ENCODE assay signal across 19 cellular contexts in genomic region chr17:8868092-8868491, GRCh38. TPM values are rescaled to one million over a fixed set of nuclear protein-coding genes. Genes with fewer than 3 reads are reported as not detected.
DNase-seq lines count a peak whose midpoint lies in the region; ATAC-seq and TF ChIP-seq lines count a peak whose summit lies in the region.
"Had no signal": no experiment of that assay in that cellular context is flagged by ENCODE, and none has a peak within 500 bp of the region (broad histone marks: within the 10 kb centered on the region; RNA-seq: fewer than 3 reads in every experiment).

No MANE protein-coding gene starts in this region.

- peak overlapping the region; percentile 18 for H3K4me3 Mint-ChIP-seq in activated T-cell treated with anti-CD3 and anti-CD28 coated beads, Interleukin-2, amount 50 U/mL, for 24 hours
- peak overlapping the region; percentile 90 for H3K4me3 Mint-ChIP-seq in activated T-helper 2 cell treated with anti-CD3 and anti-CD28 coated beads, Interferon-gamma antibody, Interleukin-2, Interleukin-4, amounts not matched to agents 10 μg/mL and 5 μg/mL and 100 μg/mL, durations not matched to agents 14 hours and 24 hours and 36 hours (ENCODE audit: low read depth)
- H3K4me3 Mint-ChIP-seq in natural killer cell: peak overlapping the region; percentile 78

- no peak for DNase-seq in activated T-cell treated with anti-CD3 and anti-CD28 coated beads, Interleukin-2, amount 50 U/mL, for 24 hours
- DNase-seq in activated T-cell treated with anti-CD3 and anti-CD28 coated beads, Interleukin-2, amount 50 U/mL, for 1 hour: no peak
- DNase-seq in GM06990 (ENCODE audit: extremely low read depth, insufficient read length): no peak
- DNase-seq in activated T-helper 2 cell treated with anti-CD3 and anti-CD28 coated beads, Interferon-gamma antibody, Interleukin-2, Interleukin-4, amounts not matched to agents 10 μg/mL and 5 μg/mL and 100 μg/mL, durations not matched to agents 14 hours and 24 hours and 36 hours (ENCODE audit: low spot score): no peak
- no peak for DNase-seq in natural killer cell
- DNase-seq in KG1 (lab: John Stamatoyannopoulos, UW): no peak
- no peak for DNase-seq in NCI-H345 (lab: John Stamatoyannopoulos, UW)
- DNase-seq: COR-L47; heart left ventricle; NCI-H1105 treated with DMSO at 0.1 percent for 48 hours; NCI-H2081 treated with DMSO at 0.1 percent for 48 hours; NK-92 treated with Interleukin-12 subunit alpha and Interleukin-12 subunit beta, amount 100 ng/mL, for 24 hours; occipital lobe; stimulated activated CD4-positive, alpha-beta T cell treated with anti-CD3 and anti-CD28 coated beads, Interleukin-12 subunit alpha, Interleukin-12 subunit beta, amount 100 ng/mL, for 4 hours; thyroid gland had no signal

- H3K36me3 Mint-ChIP-seq in activated T-cell treated with anti-CD3 and anti-CD28 coated beads, Interleukin-2, amount 50 U/mL, for 24 hours (ENCODE audit: low read depth): no peaks in the 10 kb centered on the region
- H3K36me3 Mint-ChIP-seq in activated T-helper 2 cell treated with anti-CD3 and anti-CD28 coated beads, Interferon-gamma antibody, Interleukin-2, Interleukin-4, amounts not matched to agents 10 μg/mL and 5 μg/mL and 100 μg/mL, durations not matched to agents 14 hours and 24 hours and 36 hours (ENCODE audit: low read depth): peaks cover 17% of the 10 kb centered on the region
- H3K36me3 Mint-ChIP-seq in natural killer cell: no peaks in the 10 kb centered on the region

- TF ChIP-seq CTCF in GM06990 (IDR thresholded peaks at IDR 0.05; ENCODE audit: insufficient read depth, low read length, poor library complexity, severe bottlenecking) (no peak), natural killer cell (IDR thresholded peaks at IDR 0.05) (no peak)

- peak overlapping the region; percentile 15 for H3K27ac Mint-ChIP-seq in activated T-cell treated with anti-CD3 and anti-CD28 coated beads, Interleukin-2, amount 50 U/mL, for 24 hours
- peak overlapping the region; percentile 87 for H3K27ac Mint-ChIP-seq in activated T-helper 2 cell treated with anti-CD3 and anti-CD28 coated beads, Interferon-gamma antibody, Interleukin-2, Interleukin-4, amounts not matched to agents 10 μg/mL and 5 μg/mL and 100 μg/mL, durations not matched to agents 14 hours and 24 hours and 36 hours
- peak overlapping the region; percentile 29 to 71 for H3K27ac Mint-ChIP-seq in natural killer cell

- peaks cover 29% of the 10 kb centered on the region for H3K4me1 Mint-ChIP-seq in activated T-cell treated with anti-CD3 and anti-CD28 coated beads, Interleukin-2, amount 50 U/mL, for 24 hours (ENCODE audit: low read depth)
- peaks cover 41% of the 10 kb centered on the region for H3K4me1 Mint-ChIP-seq in activated T-helper 2 cell treated with anti-CD3 and anti-CD28 coated beads, Interferon-gamma antibody, Interleukin-2, Interleukin-4, amounts not matched to agents 10 μg/mL and 5 μg/mL and 100 μg/mL, durations not matched to agents 14 hours and 24 hours and 36 hours (ENCODE audit: low read depth)
- peaks cover 21 to 36% of the 10 kb centered on the region in 2 donors for H3K4me1 Mint-ChIP-seq in natural killer cell

- H3K27me3 Mint-ChIP-seq in activated T-cell treated with anti-CD3 and anti-CD28 coated beads, Interleukin-2, amount 50 U/mL, for 24 hours: no peaks in the 10 kb centered on the region
- no peaks in the 10 kb centered on the region for H3K27me3 Mint-ChIP-seq in activated T-helper 2 cell treated with anti-CD3 and anti-CD28 coated beads, Interferon-gamma antibody, Interleukin-2, Interleukin-4, amounts not matched to agents 10 μg/mL and 5 μg/mL and 100 μg/mL, durations not matched to agents 14 hours and 24 hours and 36 hours (ENCODE audit: low read depth)
- H3K27me3 Mint-ChIP-seq in natural killer cell (ENCODE audit: low read depth in 2 of 2): peaks cover 0 to 3% of the 10 kb centered on the region in 2 donors

- H3K36me3 ChIP-seq in GM06990 (ENCODE audit: control insufficient read depth, insufficient read depth, low read length): peaks cover 5% of the 10 kb centered on the region
- H3K36me3 ChIP-seq: HAP-1, heart left ventricle, thyroid gland had no signal

- intact Hi-C loops in activated T-helper 2 cell treated with anti-CD3 and anti-CD28 coated beads, Interferon-gamma antibody, Interleukin-2, Interleukin-4, amounts not matched to agents 10 μg/mL and 5 μg/mL and 100 μg/mL, durations not matched to agents 14 hours and 24 hours and 36 hours (cut with micrococcal nuclease): loop anchor here (1.0 kb wide), 1 partner anchor 9 kb away; no protein-coding TSS in a partner anchor
- intact Hi-C loops in natural killer cell (cut with micrococcal nuclease): no loop called here

- peak overlapping the region; percentile 66 for H3K4me3 ChIP-seq in GM06990 (replicated peaks; ENCODE audit: low read depth, low read length)
- H3K4me3 ChIP-seq: HAP-1, thyroid gland had no signal

- H3K27me3 ChIP-seq in GM06990 (replicated peaks; ENCODE audit: control insufficient read depth, insufficient read depth, low read length): no peaks in the 10 kb centered on the region
- H3K27me3 ChIP-seq: thyroid gland had no signal

- ATAC-seq in natural killer cell: no peak
- no peak for ATAC-seq in HG03139 (IDR thresholded peaks at IDR 0.05; ENCODE audit: unreplicated experiment)

- H3K9me3 Mint-ChIP-seq in activated T-cell treated with anti-CD3 and anti-CD28 coated beads, Interleukin-2, amount 50 U/mL, for 24 hours: no peaks in the 10 kb centered on the region
- H3K9me3 Mint-ChIP-seq in activated T-helper 2 cell treated with anti-CD3 and anti-CD28 coated beads, Interferon-gamma antibody, Interleukin-2, Interleukin-4, amounts not matched to agents 10 μg/mL and 5 μg/mL and 100 μg/mL, durations not matched to agents 14 hours and 24 hours and 36 hours: no peaks in the 10 kb centered on the region
- no peaks in the 10 kb centered on the region for H3K9me3 Mint-ChIP-seq in natural killer cell

RNA-seq across cellular contexts. Expression of gene PIK3R6, which starts 0.6 kb away (rescaled TPM):
- 9.8 and 10.1 TPM in 2 replicates for total RNA-seq in activated T-helper 2 cell treated with anti-CD3 and anti-CD28 coated beads, Interferon-gamma antibody, Interleukin-2, Interleukin-4, amounts not matched to agents 10 μg/mL and 5 μg/mL and 100 μg/mL, durations not matched to agents 14 hours and 24 hours and 36 hours
- total RNA-seq in natural killer cell: 1 to 10 TPM in 2 of 3 donors, under 1 TPM in 1; 0.84 to 6.3 (median 1.4) TPM
- total RNA-seq: NCI-H460, RPMI7951 had no signal

Comparison
In these comparisons a context has a peak if more than half of its experiments do, and no peak if none do; other contexts are left out.
1. H3K27ac Mint-ChIP-seq: peak in every context shown above with its lines; median percentile 87 in activated T-helper 2 cell treated with anti-CD3 and anti-CD28 coated beads, Interferon-gamma antibody, Interleukin-2, Interleukin-4, amounts not matched to agents 10 μg/mL and 5 μg/mL and 100 μg/mL, durations not matched to agents 14 hours and 24 hours and 36 hours; 50 in natural killer cell; 15 in activated T-cell treated with anti-CD3 and anti-CD28 coated beads, Interleukin-2, amount 50 U/mL, for 24 hours.
2. H3K4me3 Mint-ChIP-seq: peak in every context shown above with its lines; median percentile 90 in activated T-helper 2 cell treated with anti-CD3 and anti-CD28 coated beads, Interferon-gamma antibody, Interleukin-2, Interleukin-4, amounts not matched to agents 10 μg/mL and 5 μg/mL and 100 μg/mL, durations not matched to agents 14 hours and 24 hours and 36 hours; 78 in natural killer cell; 18 in activated T-cell treated with anti-CD3 and anti-CD28 coated beads, Interleukin-2, amount 50 U/mL, for 24 hours.